In genomic region chr9:136787690-136788400, GRCh38 we compare ENCODE assay signal across 8 cellular contexts. TPM values are rescaled to one million over a fixed set of nuclear protein-coding genes. Genes with fewer than 3 reads are reported as not detected.
DNase-seq lines count a peak whose midpoint lies in the region; ATAC-seq and TF ChIP-seq lines count a peak whose summit lies in the region.

No MANE protein-coding gene starts in this region.

- no peak overlapping the region for H3K4me3 ChIP-seq in cardiac fibroblast (replicated peaks in 1 of 2; ENCODE audit: low read depth in 2 of 2, low read length in 2 of 2)
- no peak overlapping the region for H3K4me3 ChIP-seq in left lung

- no peaks in the 10 kb centered on the region for H3K9me3 ChIP-seq in left lung

- peaks cover 8 to 33% of the 10 kb centered on the region in 2 donors for H3K4me1 ChIP-seq in left lung

- H3K27ac ChIP-seq in VCaP (peak overlapping the region; percentile 100), left lung (no peak overlapping the region)

- DNase-seq in NCI-H1417 (lab: John Stamatoyannopoulos, UW) (peak; percentile 73 to 91 (median 74)), NCI-H1417 treated with DMSO at 0.1 percent for 48 hours (lab: John Stamatoyannopoulos, UW) (no peak), NCI-H2107 (lab: John Stamatoyannopoulos, UW) (peak; percentile 76), cardiac fibroblast (ENCODE audit: low read depth in 2 of 2) (peak; percentile 67 to 69), left lung (peak; percentile 65 to 86)
- DNase-seq in stimulated activated CD4-positive, alpha-beta T cell treated with anti-CD3 and anti-CD28 coated beads, TNF-alpha, amount 100 ng/mL, for 4 hours (ENCODE audit: low read depth in 3 of 3): peak in 2 of 3 experiments; percentile 35 to 49

- H3K36me3 ChIP-seq in left lung: peaks cover 0 to 5% of the 10 kb centered on the region in 2 donors

- intact Hi-C loops in left lung (cut with DNase I): loop anchor here in 1 of 2 donors (10.0 kb wide), 1 partner anchor 277 kb away; no protein-coding TSS in a partner anchor

- H3K27me3 ChIP-seq in left lung: no peaks in the 10 kb centered on the region

- ATAC-seq in left lung (no peak), HG03432 (IDR thresholded peaks at IDR 0.05; ENCODE audit: unreplicated experiment) (no peak)

- TF ChIP-seq CTCF in VCaP (conservative IDR thresholded peaks at IDR 0.05) (peak; percentile 91), cardiac fibroblast (IDR thresholded peaks at IDR 0.05; ENCODE audit: low read depth, low read length) (peak; percentile 73), left lung (IDR thresholded peaks at IDR 0.05) (peak; percentile 76 to 83)

RNA-seq across cellular contexts. Expression of gene TMEM141, which starts 3.3 kb away (rescaled TPM):
- 10 to 100 TPM; 74.3 to 76.6 TPM for total RNA-seq in left lung

RNA-seq across cellular contexts. Expression of gene CCDC183, which starts 8.3 kb away (rescaled TPM):
- total RNA-seq in left lung: under 1 TPM in 1 of 2 donors, not detected in 1; 0.44 TPM

RNA-seq across cellular contexts. Expression of gene RABL6, which starts 19.9 kb away (rescaled TPM):
- 10 to 100 TPM; 75.9 to 80.8 TPM for total RNA-seq in left lung

RNA-seq across cellular contexts. Expression of gene LCN15, which starts 23.5 kb away (rescaled TPM):
- not detected for total RNA-seq in left lung

RNA-seq across cellular contexts. Expression of gene LCN8, which starts 29.8 kb away (rescaled TPM):
- not detected for total RNA-seq in left lung
